ENCODE assay signal across 25 cellular contexts in the genomic region with DNA sequence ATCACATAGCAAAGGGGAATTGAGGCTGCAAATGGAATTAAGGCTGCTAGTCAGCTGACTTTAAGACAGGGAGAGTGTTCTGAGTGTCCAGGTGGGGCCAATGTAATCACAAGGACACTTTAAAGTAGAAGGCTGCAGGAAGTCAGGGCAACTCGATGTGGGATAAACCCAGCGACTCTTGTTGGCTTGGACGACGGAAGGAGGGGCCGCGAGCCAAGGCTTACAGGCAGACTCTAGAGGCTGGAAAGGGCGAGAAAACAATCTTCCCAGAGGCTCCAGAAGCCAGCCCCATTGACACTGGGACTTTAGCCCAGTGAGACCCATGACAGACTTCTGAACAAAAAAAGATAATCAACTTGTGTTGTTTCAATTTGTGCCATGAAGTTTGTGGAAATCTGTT. TPM values are rescaled to one million over a fixed set of nuclear protein-coding genes. Genes with fewer than 3 reads are reported as not detected.
DNase-seq lines count a peak whose midpoint lies in the region; ATAC-seq and TF ChIP-seq lines count a peak whose summit lies in the region.
"Had no signal": no experiment of that assay in that cellular context is flagged by ENCODE, and none has a peak within 500 bp of the region (broad histone marks: within the 10 kb centered on the region; RNA-seq: fewer than 3 reads in every experiment).

No MANE protein-coding gene starts in this region.

- H3K4me1 ChIP-seq in ascending aorta: peaks cover 11 to 29% of the 10 kb centered on the region in 2 donors
- H3K4me1 ChIP-seq in gastrocnemius medialis: peaks cover 66 to 68% of the 10 kb centered on the region in 2 donors
- H3K4me1 ChIP-seq in right lobe of liver: peaks cover 0 to 42% (median 18%) of the 10 kb centered on the region in 4 donors

- no peaks in the 10 kb centered on the region for H3K9me3 ChIP-seq in ascending aorta
- H3K9me3 ChIP-seq in gastrocnemius medialis: no peaks in the 10 kb centered on the region
- H3K9me3 ChIP-seq in right lobe of liver: no peaks in the 10 kb centered on the region
- H3K9me3 ChIP-seq: SJCRH30 had no signal

- peak overlapping the region; percentile 27 to 65 for H3K27ac Mint-ChIP-seq in stimulated activated naive CD8-positive, alpha-beta T cell treated with anti-CD3 and anti-CD28 coated beads, Interleukin-15, amount 100 ng/mL, for 72 hours
- H3K27ac Mint-ChIP-seq in activated T-helper 2 cell treated with anti-CD3 and anti-CD28 coated beads, Interferon-gamma antibody, Interleukin-2, Interleukin-4, amounts not matched to agents 10 μg/mL and 5 μg/mL and 100 μg/mL, durations not matched to agents 14 hours and 24 hours and 36 hours: no peak overlapping the region
- H3K27ac Mint-ChIP-seq: IgD-negative memory B cell had no signal

- H3K36me3 Mint-ChIP-seq in activated T-helper 2 cell treated with anti-CD3 and anti-CD28 coated beads, Interferon-gamma antibody, Interleukin-2, Interleukin-4, amounts not matched to agents 10 μg/mL and 5 μg/mL and 100 μg/mL, durations not matched to agents 14 hours and 24 hours and 36 hours (ENCODE audit: low read depth): peaks cover 5% of the 10 kb centered on the region

- H3K4me3 ChIP-seq in ascending aorta (no peak overlapping the region), gastrocnemius medialis (no peak overlapping the region), right lobe of liver (no peak overlapping the region)
- H3K4me3 ChIP-seq: PC-9, SJCRH30 had no signal

- in situ Hi-C loops in gastrocnemius medialis (cut with MboI; ENCODE audit: low sequenced_read_pairs in 4 of 4): no loop called here

- no peak for DNase-seq in stimulated activated naive CD8-positive, alpha-beta T cell treated with anti-CD3 and anti-CD28 coated beads, Interleukin-15, amount 100 ng/mL, for 72 hours
- no peak for DNase-seq in stimulated activated naive CD8-positive, alpha-beta T cell treated with anti-CD3 and anti-CD28 coated beads, Interleukin-15, Interleukin-2, amounts not matched to agents 100 U/mL and 50 U/mL, for 24 hours
- DNase-seq in ascending aorta (ENCODE audit: low spot score in 2 of 2) (no peak), gastrocnemius medialis (no peak), right lobe of liver (no peak)
- DNase-seq in activated T-helper 2 cell treated with anti-CD3 and anti-CD28 coated beads, Interferon-gamma antibody, Interleukin-2, Interleukin-4, amounts not matched to agents 10 μg/mL and 5 μg/mL and 100 μg/mL, durations not matched to agents 14 hours and 24 hours and 36 hours (ENCODE audit: low spot score): no peak
- DNase-seq: Calu3, DMS79 treated with DMSO at 0.1 percent for 48 hours, GF-D8, MM.1S, NCI-H1694, NCI-H2081, NCI-H2227 treated with DMSO at 0.1 percent for 48 hours, NCI-H526 treated with DMSO at 0.1 percent for 48 hours, PC-9, SJCRH30 had no signal

- WGBS in right lobe of liver (ENCODE audit: insufficient coverage, low coverage, low lambda C conversion rate, missing lambda C conversion rate): 94% methylated on average over 6 of the region's 7 CpGs

- no peak for TF ChIP-seq CTCF in ascending aorta (IDR thresholded peaks at IDR 0.05)
- TF ChIP-seq CTCF in gastrocnemius medialis (IDR thresholded peaks at IDR 0.05 in 4 of 5, conservative IDR thresholded peaks at IDR 0.05 in 1 of 5): no peak
- TF ChIP-seq CTCF in right lobe of liver (IDR thresholded peaks at IDR 0.05): no peak

- peaks cover 5% of the 10 kb centered on the region for H3K4me1 Mint-ChIP-seq in stimulated activated naive CD8-positive, alpha-beta T cell treated with anti-CD3 and anti-CD28 coated beads, Interleukin-15, amount 100 ng/mL, for 72 hours
- no peaks in the 10 kb centered on the region for H3K4me1 Mint-ChIP-seq in activated T-helper 2 cell treated with anti-CD3 and anti-CD28 coated beads, Interferon-gamma antibody, Interleukin-2, Interleukin-4, amounts not matched to agents 10 μg/mL and 5 μg/mL and 100 μg/mL, durations not matched to agents 14 hours and 24 hours and 36 hours (ENCODE audit: low read depth)
- H3K4me1 Mint-ChIP-seq: IgD-negative memory B cell had no signal

- H3K36me3 ChIP-seq in ascending aorta (peaks cover 34 to 48% of the 10 kb centered on the region in 2 donors), gastrocnemius medialis (peaks cover 0 to 10% of the 10 kb centered on the region in 2 donors), right lobe of liver (peaks cover 0 to 21% (median 10%) of the 10 kb centered on the region in 4 donors)
- H3K36me3 ChIP-seq: SJCRH30 had no signal

- H3K27me3 Mint-ChIP-seq in stimulated activated naive CD8-positive, alpha-beta T cell treated with anti-CD3 and anti-CD28 coated beads, Interleukin-15, amount 100 ng/mL, for 72 hours: no peaks in the 10 kb centered on the region
- no peaks in the 10 kb centered on the region for H3K27me3 Mint-ChIP-seq in activated T-helper 2 cell treated with anti-CD3 and anti-CD28 coated beads, Interferon-gamma antibody, Interleukin-2, Interleukin-4, amounts not matched to agents 10 μg/mL and 5 μg/mL and 100 μg/mL, durations not matched to agents 14 hours and 24 hours and 36 hours (ENCODE audit: low read depth)
- H3K27me3 Mint-ChIP-seq: IgD-negative memory B cell had no signal

- intact Hi-C loops in ascending aorta (cut with DNase I): loop anchor here (5.0 kb wide), 1 partner anchor 200 kb away; the partner anchor contains the start of gene SFMBT1
- intact Hi-C loops in gastrocnemius medialis (cut with DNase I; ENCODE audit: low total_unique reads): loop anchor here (5.0 to 10.0 kb wide), 3 partner anchors 285 to 613 kb away; partner anchors contain the start of genes NISCH, RFT1, TNNC1 and TWF2
- intact Hi-C loops in activated T-helper 2 cell treated with anti-CD3 and anti-CD28 coated beads, Interferon-gamma antibody, Interleukin-2, Interleukin-4, amounts not matched to agents 10 μg/mL and 5 μg/mL and 100 μg/mL, durations not matched to agents 14 hours and 24 hours and 36 hours (cut with micrococcal nuclease): no loop called here
- intact Hi-C loops in right lobe of liver (cut with DNase I): no loop called here

- peak overlapping the region; percentile 89 to 92 for H3K27ac ChIP-seq in ascending aorta
- H3K27ac ChIP-seq in gastrocnemius medialis: peak overlapping the region; percentile 96 to 98 (median 97)
- no peak overlapping the region for H3K27ac ChIP-seq in right lobe of liver
- H3K27ac ChIP-seq: HL-60, KMS-11, PC-9, SJCRH30 had no signal

- no peak for ATAC-seq in stimulated activated naive CD8-positive, alpha-beta T cell treated with anti-CD3 and anti-CD28 coated beads, Interleukin-15, amount 100 ng/mL, for 72 hours
- ATAC-seq in stimulated activated naive CD8-positive, alpha-beta T cell treated with anti-CD3 and anti-CD28 coated beads, Interleukin-15, Interleukin-2, amounts not matched to agents 100 U/mL and 50 U/mL, for 24 hours: no peak
- ATAC-seq in gastrocnemius medialis (no peak), right lobe of liver (no peak), GM21515 (IDR thresholded peaks at IDR 0.05; ENCODE audit: unreplicated experiment) (no peak)
- ATAC-seq: Right ventricle myocardium inferior had no signal

- no peaks in the 10 kb centered on the region for H3K9me3 Mint-ChIP-seq in stimulated activated naive CD8-positive, alpha-beta T cell treated with anti-CD3 and anti-CD28 coated beads, Interleukin-15, amount 100 ng/mL, for 72 hours
- H3K9me3 Mint-ChIP-seq in activated T-helper 2 cell treated with anti-CD3 and anti-CD28 coated beads, Interferon-gamma antibody, Interleukin-2, Interleukin-4, amounts not matched to agents 10 μg/mL and 5 μg/mL and 100 μg/mL, durations not matched to agents 14 hours and 24 hours and 36 hours: no peaks in the 10 kb centered on the region
- H3K9me3 Mint-ChIP-seq: CD14-positive monocyte, IgD-negative memory B cell had no signal

- H3K27me3 ChIP-seq in ascending aorta: no peaks in the 10 kb centered on the region
- no peaks in the 10 kb centered on the region for H3K27me3 ChIP-seq in gastrocnemius medialis
- H3K27me3 ChIP-seq in right lobe of liver: no peaks in the 10 kb centered on the region
- H3K27me3 ChIP-seq: SJCRH30 had no signal

- H3K4me3 Mint-ChIP-seq in stimulated activated naive CD8-positive, alpha-beta T cell treated with anti-CD3 and anti-CD28 coated beads, Interleukin-15, amount 100 ng/mL, for 72 hours: no peak overlapping the region
- H3K4me3 Mint-ChIP-seq in activated T-helper 2 cell treated with anti-CD3 and anti-CD28 coated beads, Interferon-gamma antibody, Interleukin-2, Interleukin-4, amounts not matched to agents 10 μg/mL and 5 μg/mL and 100 μg/mL, durations not matched to agents 14 hours and 24 hours and 36 hours (ENCODE audit: low read depth): no peak overlapping the region
- H3K4me3 Mint-ChIP-seq: CD14-positive monocyte, IgD-negative memory B cell had no signal

- TF ChIP-seq POLR2A in gastrocnemius medialis (IDR thresholded peaks at IDR 0.05) (no peak), right lobe of liver (IDR thresholded peaks at IDR 0.05) (no peak)

RNA-seq across cellular contexts. Expression of gene MUSTN1, which starts 12.9 kb away (rescaled TPM):
- 132 TPM for total RNA-seq in ascending aorta
- 1,000 to 10,000 TPM in 1 of 4 donors, 100 to 1,000 TPM in 3; 218 to 2,149 (median 412) TPM for total RNA-seq in gastrocnemius medialis
- 1.9 and 2.6 TPM in 2 replicates for total RNA-seq in activated T-helper 2 cell treated with anti-CD3 and anti-CD28 coated beads, Interferon-gamma antibody, Interleukin-2, Interleukin-4, amounts not matched to agents 10 μg/mL and 5 μg/mL and 100 μg/mL, durations not matched to agents 14 hours and 24 hours and 36 hours
- total RNA-seq in right lobe of liver: 1 to 10 TPM in 3 of 6 experiments, under 1 TPM in 1, not detected in 2; 0.59 to 9.9 (median 5.7) TPM
- total RNA-seq: A673, PC-9 had no signal

RNA-seq across cellular contexts. Expression of gene ITIH4, which starts 17.3 kb away (rescaled TPM):
- total RNA-seq in ascending aorta (9.8 TPM), gastrocnemius medialis (10 to 100 TPM in 3 of 4 donors, 1 to 10 TPM in 1; 3.5 to 20.4 (median 12.7) TPM), right lobe of liver (1,000 to 10,000 TPM; 1,573 to 4,137 (median 3,531) TPM)
- total RNA-seq in activated T-helper 2 cell treated with anti-CD3 and anti-CD28 coated beads, Interferon-gamma antibody, Interleukin-2, Interleukin-4, amounts not matched to agents 10 μg/mL and 5 μg/mL and 100 μg/mL, durations not matched to agents 14 hours and 24 hours and 36 hours: 3.6 and 4.8 TPM in 2 replicates
- total RNA-seq: SJCRH30 had no signal

RNA-seq across cellular contexts. Expression of gene STIMATE, which starts 49.6 kb away (rescaled TPM):
- total RNA-seq in ascending aorta (18.9 TPM), gastrocnemius medialis (10 to 100 TPM; 20.6 to 64.6 (median 27.8) TPM), right lobe of liver (10 to 100 TPM; 17.4 to 48.5 (median 33.8) TPM)
- total RNA-seq in activated T-helper 2 cell treated with anti-CD3 and anti-CD28 coated beads, Interferon-gamma antibody, Interleukin-2, Interleukin-4, amounts not matched to agents 10 μg/mL and 5 μg/mL and 100 μg/mL, durations not matched to agents 14 hours and 24 hours and 36 hours: 17.4 and 17.6 TPM in 2 replicates

RNA-seq across cellular contexts. Expression of gene ITIH3, which starts 53.1 kb away (rescaled TPM):
- total RNA-seq in ascending aorta: 38.3 TPM
- 1 to 10 TPM in 2 of 4 donors, under 1 TPM in 2; 0.66 to 3.1 (median 1.5) TPM for total RNA-seq in gastrocnemius medialis
- total RNA-seq in activated T-helper 2 cell treated with anti-CD3 and anti-CD28 coated beads, Interferon-gamma antibody, Interleukin-2, Interleukin-4, amounts not matched to agents 10 μg/mL and 5 μg/mL and 100 μg/mL, durations not matched to agents 14 hours and 24 hours and 36 hours: not detected in 2 replicates
- total RNA-seq in right lobe of liver: 1,000 to 10,000 TPM in 3 of 6 experiments, 100 to 1,000 TPM in 3; 742 to 1,822 (median 982) TPM
- total RNA-seq: A673, Calu3, NCI-H460, PC-9, RPMI7951, SJCRH30 had no signal

Comparison
In these comparisons a context has a peak if more than half of its experiments do, and no peak if none do; other contexts are left out.
1. H3K27ac ChIP-seq: peak in ascending aorta (2 of 2) and gastrocnemius medialis (4 of 4); none in right lobe of liver (0 of 3).
2. RNA of gene MUSTN1, which starts 12.9 kb away (total RNA-seq): 218 to 2,149 TPM in gastrocnemius medialis and 132 TPM in ascending aorta (single experiment); 1.9 to 2.6 TPM in activated T-helper 2 cell treated with anti-CD3 and anti-CD28 coated beads, Interferon-gamma antibody, Interleukin-2, Interleukin-4, amounts not matched to agents 10 μg/mL and 5 μg/mL and 100 μg/mL, durations not matched to agents 14 hours and 24 hours and 36 hours and 0.59 to 9.9 TPM in right lobe of liver; every median in the first group is over 10 times any median in the second.
3. RNA of gene ITIH4, which starts 17.3 kb away (total RNA-seq): 1,573 to 4,137 TPM in right lobe of liver; 3.5 to 20.4 TPM in gastrocnemius medialis, 9.8 TPM in ascending aorta (single experiment) and 3.6 to 4.8 TPM in activated T-helper 2 cell treated with anti-CD3 and anti-CD28 coated beads, Interferon-gamma antibody, Interleukin-2, Interleukin-4, amounts not matched to agents 10 μg/mL and 5 μg/mL and 100 μg/mL, durations not matched to agents 14 hours and 24 hours and 36 hours; every median in the first group is over 10 times any median in the second.
4. intact Hi-C loops: an anchor here in ascending aorta (5.0 kb wide) and gastrocnemius medialis (5.0 to 10.0 kb wide); none called in activated T-helper 2 cell treated with anti-CD3 and anti-CD28 coated beads, Interferon-gamma antibody, Interleukin-2, Interleukin-4, amounts not matched to agents 10 μg/mL and 5 μg/mL and 100 μg/mL, durations not matched to agents 14 hours and 24 hours and 36 hours and right lobe of liver.